In genomic region chr2:129753261-129753660, GRCh38 we compare ENCODE assay signal across 23 cellular contexts.
"Had no signal": no experiment of that assay in that cellular context is flagged by ENCODE, and none has a peak within 500 bp of the region (broad histone marks: within the 10 kb centered on the region; RNA-seq: fewer than 3 reads in every experiment).

No MANE protein-coding gene starts in this region.

- H3K4me3 ChIP-seq: colonic mucosa, lung, neural progenitor cell, psoas muscle, skin epidermis, thoracic aorta, tibial nerve had no signal

- H3K9me3 Mint-ChIP-seq: effector memory CD8-positive, alpha-beta T cell had no signal

- H3K4me1 Mint-ChIP-seq: memory B cell; naive thymus-derived CD4-positive, alpha-beta T cell had no signal

- H3K27me3 ChIP-seq: colonic mucosa, neural progenitor cell, tibial nerve had no signal

- FAIRE-seq: frontal cortex, kidney had no signal

- H3K36me3 Mint-ChIP-seq: memory B cell; naive thymus-derived CD4-positive, alpha-beta T cell; neural progenitor cell had no signal

- H3K27ac ChIP-seq: colonic mucosa, neural progenitor cell, psoas muscle, skin epidermis, thoracic aorta, tibial nerve had no signal

- H3K4me1 ChIP-seq: colonic mucosa had no signal

- H3K9me3 ChIP-seq: colonic mucosa, thoracic aorta had no signal

- H3K27ac Mint-ChIP-seq: effector memory CD8-positive, alpha-beta T cell; memory B cell; naive thymus-derived CD4-positive, alpha-beta T cell; stimulated activated naive B cell treated with anti-CD40 and anti-IgM and Interleukin-4, amounts not matched to agents 10 μg/mL and 1 μg/mL and 100 μg/mL, for 72 hours; stimulated activated naive CD8-positive, alpha-beta T cell treated with anti-CD3 and anti-CD28 coated beads, Interleukin-15, Interleukin-2, amounts not matched to agents 100 ng/mL and 50 ng/mL, for 24 hours had no signal

- H3K4me3 Mint-ChIP-seq: effector memory CD8-positive, alpha-beta T cell; memory B cell; naive thymus-derived CD4-positive, alpha-beta T cell; nephron; neural progenitor cell; stimulated activated naive B cell treated with anti-CD40 and anti-IgM and Interleukin-4, amounts not matched to agents 10 μg/mL and 1 μg/mL and 100 μg/mL, for 72 hours; stimulated activated naive CD8-positive, alpha-beta T cell treated with anti-CD3 and anti-CD28 coated beads, Interleukin-15, Interleukin-2, amounts not matched to agents 100 ng/mL and 50 ng/mL, for 24 hours had no signal

- ATAC-seq: effector memory CD8-positive, alpha-beta T cell; left lobe of liver; naive thymus-derived CD4-positive, alpha-beta T cell; psoas muscle; right cardiac atrium; stimulated activated naive B cell treated with anti-CD40 and anti-IgM and Interleukin-4, amounts not matched to agents 10 μg/mL and 1 μg/mL and 100 μg/mL, for 72 hours had no signal

- H3K36me3 ChIP-seq: colonic mucosa, neural progenitor cell, thoracic aorta, tibial nerve had no signal

- DNase-seq: colonic mucosa; dermis blood vessel endothelial cell; effector memory CD8-positive, alpha-beta T cell; hypothalamus; kidney; midbrain; naive thymus-derived CD4-positive, alpha-beta T cell; posterior cingulate gyrus; psoas muscle; right cardiac atrium; stimulated activated CD4-positive, alpha-beta T cell treated with anti-CD3 and anti-CD28 coated beads, Interleukin-15, amount 100 ng/mL, for 24 hours; stimulated activated CD4-positive, alpha-beta T cell treated with anti-CD3 and anti-CD28 coated beads, Interleukin-2, amount 100 ng/mL, for 48 hours; stimulated activated naive B cell treated with anti-CD40 and anti-IgM and Interleukin-4, amounts not matched to agents 10 μg/mL and 1 μg/mL and 100 μg/mL, for 72 hours had no signal
